Comparison of ENCODE assay signal across 9 cellular contexts in genomic region chr1:160432371-160432786, GRCh38. TPM values are rescaled to one million over a fixed set of nuclear protein-coding genes. Genes with fewer than 3 reads are reported as not detected.
A peak's percentile ranks its signal among the peaks of the same experiment; 100 is the strongest.
DNase-seq lines count a peak whose midpoint lies in the region; ATAC-seq and TF ChIP-seq lines count a peak whose summit lies in the region.
"Had no signal": no experiment of that assay in that cellular context is flagged by ENCODE, and none has a peak within 500 bp of the region (broad histone marks: within the 10 kb centered on the region; RNA-seq: fewer than 3 reads in every experiment).

No MANE protein-coding gene starts in this region.

- peak; percentile 58 for ATAC-seq in GM18861 (IDR thresholded peaks at IDR 0.05; ENCODE audit: unreplicated experiment)
- peak; percentile 38 for ATAC-seq in GM21737 (IDR thresholded peaks at IDR 0.05; ENCODE audit: unreplicated experiment)
- ATAC-seq in memory B cell (ENCODE audit: low read depth): peak; percentile 87

- peaks cover 48% of the 10 kb centered on the region for H3K4me1 ChIP-seq in Karpas-422 (ENCODE audit: low read length)
- no peaks in the 10 kb centered on the region for H3K4me1 ChIP-seq in vagina
- H3K4me1 ChIP-seq in A673 (ENCODE audit: insufficient read depth, low read length, poor library complexity, severe bottlenecking): no peaks in the 10 kb centered on the region

- H3K27ac ChIP-seq in Karpas-422 (ENCODE audit: low read length) (peak overlapping the region; percentile 64), vagina (no peak overlapping the region), A673 (ENCODE audit: low read depth, low read length, poor library complexity, severe bottlenecking) (no peak overlapping the region)

- H3K9me2 ChIP-seq in Karpas-422 (replicated peaks; ENCODE audit: insufficient read depth, low read length): no peaks in the 10 kb centered on the region

- H3K4me2 ChIP-seq in Karpas-422 (ENCODE audit: low read depth, low read length, poor library complexity, severe bottlenecking): peak overlapping the region; percentile 40

- H3K36me3 ChIP-seq in Karpas-422 (ENCODE audit: insufficient read depth, low read length) (no peaks in the 10 kb centered on the region), vagina (no peaks in the 10 kb centered on the region), A673 (ENCODE audit: insufficient read depth, low read length, poor library complexity, severe bottlenecking) (no peaks in the 10 kb centered on the region)

- H4K20me1 ChIP-seq in Karpas-422 (ENCODE audit: insufficient read depth, low read depth, low read length): no peaks in the 10 kb centered on the region

- TF ChIP-seq POLR2A in vagina (IDR thresholded peaks at IDR 0.05): no peak

- H3K27me3 ChIP-seq in Karpas-422 (ENCODE audit: low read length) (no peaks in the 10 kb centered on the region), vagina (no peaks in the 10 kb centered on the region), A673 (replicated peaks; ENCODE audit: insufficient read depth, low read depth, low read length, poor library complexity) (peaks cover 9% of the 10 kb centered on the region)

- CTCF ChIA-PET in A673 (lab: Charles Lee): no interaction called here

- no peaks in the 10 kb centered on the region for H3K9me3 ChIP-seq in Karpas-422 (ENCODE audit: low read length)
- no peaks in the 10 kb centered on the region for H3K9me3 ChIP-seq in vagina
- no peaks in the 10 kb centered on the region for H3K9me3 ChIP-seq in A673 (ENCODE audit: low read depth, low read length, poor library complexity, severe bottlenecking)

- BruUV-seq in A673 (replicated peaks; lab: Mats Ljungman, UMichigan): no TSS peak

- H3K4me3 ChIP-seq in Karpas-422 (ENCODE audit: low read length) (no peak overlapping the region), vagina (no peak overlapping the region), A673 (ENCODE audit: low read depth, low read length, poor library complexity, severe bottlenecking) (no peak overlapping the region)

- peak; percentile 84 for DNase-seq in Karpas-422
- peak in 1 of 2 donors; percentile 48 for DNase-seq in memory B cell (ENCODE audit: low spot score in 2 of 2)
- no peak for DNase-seq in vagina (ENCODE audit: extremely low spot score in 2 of 2)
- no peak for DNase-seq in NCI-H524 (lab: John Stamatoyannopoulos, UW)
- DNase-seq in CD14-positive monocyte (ENCODE audit: low spot score): no peak
- no peak for DNase-seq in A673 (ENCODE audit: low spot score)

- intact Hi-C loops in vagina (cut with DNase I): no loop called here
- intact Hi-C loops in CD14-positive monocyte (cut with micrococcal nuclease): no loop called here
- intact Hi-C loops in A673 (cut with micrococcal nuclease; ENCODE audit: unreplicated experiment): no loop called here

- peaks cover 5% of the 10 kb centered on the region for H3K36me3 Mint-ChIP-seq in memory B cell
- no peaks in the 10 kb centered on the region for H3K36me3 Mint-ChIP-seq in CD14-positive monocyte

- TF ChIP-seq CTCF in vagina (IDR thresholded peaks at IDR 0.05) (no peak), CD14-positive monocyte (IDR thresholded peaks at IDR 0.05) (no peak), A673 (conservative IDR thresholded peaks at IDR 0.05; ENCODE audit: low read depth, low read length) (no peak)

- peak overlapping the region; percentile 23 for H3K9ac ChIP-seq in Karpas-422 (ENCODE audit: low read length)

- H3K79me2 ChIP-seq in Karpas-422 (ENCODE audit: low read length): no peaks in the 10 kb centered on the region

- 0 out of 2 replicates have a peak overlapping the region, but pooled peaks have one; percentile 16 for H2AFZ ChIP-seq in Karpas-422 (ENCODE audit: low read length)

- no peaks in the 10 kb centered on the region for H3K27me3 Mint-ChIP-seq in memory B cell
- H3K27me3 Mint-ChIP-seq in CD14-positive monocyte (ENCODE audit: low read depth in 3 of 3): peaks cover 0 to 3% (median 0%) of the 10 kb centered on the region in 3 donors

- H3K9me3 Mint-ChIP-seq in memory B cell (peaks cover 5% of the 10 kb centered on the region), CD14-positive monocyte (peaks cover 0 to 3% (median 0%) of the 10 kb centered on the region in 7 donors)

- POLR2A ChIA-PET in A673 (lab: Charles Lee; ENCODE audit: low non-redundant PET): no interaction called here

- H3K4me1 Mint-ChIP-seq in memory B cell: peaks cover 56% of the 10 kb centered on the region
- peaks cover 32% of the 10 kb centered on the region for H3K4me1 Mint-ChIP-seq in CD14-positive monocyte

- H3K27ac Mint-ChIP-seq in memory B cell (peak overlapping the region; percentile 98), CD14-positive monocyte (peak overlapping the region in 1 of 7 donors; percentile 79)

- H3K4me3 Mint-ChIP-seq in memory B cell (peak overlapping the region; percentile 19), CD14-positive monocyte (no peak overlapping the region)

RNA-seq across cellular contexts. Expression of gene VANGL2, which starts 32.0 kb away (rescaled TPM):
- total RNA-seq in Karpas-422 (2014; rRNA removed; shearing (Covaris generic); ENCODE audit: low replicate concordance): 0.07 TPM in 1 of 2 replicates, not detected in the other
- total RNA-seq in vagina (11.0 TPM), A673 (2021) (20.9 and 22.7 TPM in 2 replicates)
- not detected for polyA plus RNA-seq in CD14-positive monocyte
- total RNA-seq: endothelial cell of umbilical vein had no signal

Comparison
In these comparisons a context has a peak if more than half of its experiments do, and no peak if none do; other contexts are left out.
1. RNA of gene VANGL2, which starts 32.0 kb away (total RNA-seq): 20.9 to 22.7 TPM in A673 and 11.0 TPM in vagina (single experiment); 0.07 TPM in Karpas-422; every median in the first group is over 10 times any median in the second.
2. Peak in every context shown above with its lines, with median percentiles within 50 percentile points of each other: ATAC-seq.